Comparison of ENCODE assay signal across 8 cellular contexts in genomic region chr2:24357767-24358166, GRCh38. TPM values are rescaled to one million over a fixed set of nuclear protein-coding genes. Genes with fewer than 3 reads are reported as not detected.
DNase-seq lines count a peak whose midpoint lies in the region; ATAC-seq and TF ChIP-seq lines count a peak whose summit lies in the region.
"Not testable (repeated sequence)": the region's sequence is repeated elsewhere in the genome, so short reads cannot be mapped to it uniquely, and the experiment has no call there.

No MANE protein-coding gene starts in this region.

- CTCF ChIA-PET in naive thymus-derived CD4-positive, alpha-beta T cell (lab: Charles Lee) = not testable (repeated sequence)

- TF ChIP-seq CTCF in OCI-LY3 (IDR thresholded peaks at IDR 0.05; ENCODE audit: low read depth, low read length); ascending aorta (IDR thresholded peaks at IDR 0.05); left ventricle myocardium inferior (IDR thresholded peaks at IDR 0.05; ENCODE audit: borderline replicate concordance): not testable (repeated sequence)

- H3K4me1 ChIP-seq in CD4-positive, CD25-positive, alpha-beta regulatory T cell (ENCODE audit: control insufficient read depth, insufficient read depth, low read length, poor library complexity, severe bottlenecking) = peaks cover 38% of the 10 kb centered on the region
- H3K4me1 ChIP-seq in OCI-LY3 (ENCODE audit: low read length) = peaks cover 44% of the 10 kb centered on the region
- H3K4me1 ChIP-seq in ascending aorta = peaks cover 0 to 16% of the 10 kb centered on the region in 2 donors
- peaks cover 66% of the 10 kb centered on the region for H3K4me1 ChIP-seq in left ventricle myocardium inferior
- H3K4me1 ChIP-seq in naive thymus-derived CD4-positive, alpha-beta T cell (ENCODE audit: control insufficient read depth in 2 of 2, insufficient read depth in 2 of 2, low read length in 2 of 2) = peaks cover 18 to 35% of the 10 kb centered on the region in 2 donors

- H3K9me3 Mint-ChIP-seq in CD4-positive, CD25-positive, alpha-beta regulatory T cell; activated CD4-positive, alpha-beta T cell treated with anti-CD3 and anti-CD28 coated beads, Interleukin-2, amount 10 ng/mL, durations not matched to agents 24 days and 14 days; naive thymus-derived CD4-positive, alpha-beta T cell; stimulated activated naive B cell treated with anti-CD40 and anti-IgM and Interleukin-4, amounts not matched to agents 10 μg/mL and 1 μg/mL and 100 μg/mL, for 72 hours: not testable (repeated sequence)

- peak overlapping the region; percentile 99; the same call in 1 of the 2 replicates for H3K4me2 ChIP-seq in OCI-LY3 (ENCODE audit: low read length)

- H3K36me3 ChIP-seq in CD4-positive, CD25-positive, alpha-beta regulatory T cell (ENCODE audit: control insufficient read depth, insufficient read depth, low read length); OCI-LY3 (replicated peaks; ENCODE audit: low read depth, low read length); ascending aorta; left ventricle myocardium inferior; naive thymus-derived CD4-positive, alpha-beta T cell (ENCODE audit: control insufficient read depth in 2 of 3, insufficient read depth in 3 of 3, low read length in 3 of 3): not testable (repeated sequence)

- not testable (repeated sequence) for H3K9ac ChIP-seq in OCI-LY3 (ENCODE audit: low read length)

- peak overlapping the region; percentile 98 for H3K4me3 ChIP-seq in CD4-positive, CD25-positive, alpha-beta regulatory T cell (ENCODE audit: low read depth, low read length)
- peak overlapping the region; percentile 35; the same call in 1 of the 2 replicates for H3K4me3 ChIP-seq in GM08714 (ENCODE audit: low read length)
- not testable (repeated sequence) for H3K4me3 ChIP-seq in OCI-LY3 (ENCODE audit: low read length); naive thymus-derived CD4-positive, alpha-beta T cell (ENCODE audit: low read length)
- peak overlapping the region in 1 of 2 donors; percentile 90 for H3K4me3 ChIP-seq in ascending aorta
- peak overlapping the region; percentile 93 for H3K4me3 ChIP-seq in left ventricle myocardium inferior

- H3K27me3 Mint-ChIP-seq in CD4-positive, CD25-positive, alpha-beta regulatory T cell; activated CD4-positive, alpha-beta T cell treated with anti-CD3 and anti-CD28 coated beads, Interleukin-2, amount 10 ng/mL, durations not matched to agents 24 days and 14 days; naive thymus-derived CD4-positive, alpha-beta T cell; stimulated activated naive B cell treated with anti-CD40 and anti-IgM and Interleukin-4, amounts not matched to agents 10 μg/mL and 1 μg/mL and 100 μg/mL, for 72 hours: not testable (repeated sequence)

- intact Hi-C loops in activated CD4-positive, alpha-beta T cell treated with anti-CD3 and anti-CD28 coated beads, Interleukin-2, amount 10 ng/mL, durations not matched to agents 24 days and 14 days (cut with micrococcal nuclease) = loop anchor here (5.0 kb wide), 2 partner anchors 280 to 430 kb away; partner anchors contain the start of genes ATAD2B and SF3B6
- intact Hi-C loops in ascending aorta (cut with DNase I) = loop anchor here (5.0 kb wide), 1 partner anchor 55 kb away; no protein-coding TSS in a partner anchor
- intact Hi-C loops in left ventricle myocardium inferior (cut with micrococcal nuclease) = not testable (repeated sequence)
- intact Hi-C loops in naive thymus-derived CD4-positive, alpha-beta T cell (cut with micrococcal nuclease) = loop anchor here in 1 of 2 donors (10.0 kb wide), 1 partner anchor 53 kb away; no protein-coding TSS in a partner anchor

- peaks cover 41% of the 10 kb centered on the region for H4K20me1 ChIP-seq in OCI-LY3 (ENCODE audit: insufficient read depth, low read length)

- H3K36me3 Mint-ChIP-seq in CD4-positive, CD25-positive, alpha-beta regulatory T cell; activated CD4-positive, alpha-beta T cell treated with anti-CD3 and anti-CD28 coated beads, Interleukin-2, amount 10 ng/mL, durations not matched to agents 24 days and 14 days (ENCODE audit: low read depth): not testable (repeated sequence)
- peaks cover 0 to 14% (median 5%) of the 10 kb centered on the region in 5 donors for H3K36me3 Mint-ChIP-seq in naive thymus-derived CD4-positive, alpha-beta T cell
- peaks cover 16 to 23% of the 10 kb centered on the region in 2 donors for H3K36me3 Mint-ChIP-seq in stimulated activated naive B cell treated with anti-CD40 and anti-IgM and Interleukin-4, amounts not matched to agents 10 μg/mL and 1 μg/mL and 100 μg/mL, for 72 hours

- H3K79me2 ChIP-seq in OCI-LY3 (ENCODE audit: low read length) = peaks cover 74% of the 10 kb centered on the region

- H2AFZ ChIP-seq in OCI-LY3 (ENCODE audit: low read depth, low read length) = not testable (repeated sequence)

- not testable (repeated sequence) for H3K9me3 ChIP-seq in CD4-positive, CD25-positive, alpha-beta regulatory T cell (ENCODE audit: control insufficient read depth in 2 of 2, low read length in 2 of 2); OCI-LY3 (ENCODE audit: insufficient read depth, low read length); ascending aorta; left ventricle myocardium inferior (replicated peaks); naive thymus-derived CD4-positive, alpha-beta T cell (ENCODE audit: control insufficient read depth in 2 of 3, low read length in 3 of 3)

- H3K4me3 Mint-ChIP-seq in CD4-positive, CD25-positive, alpha-beta regulatory T cell = peak overlapping the region; percentile 25 to 96 (median 93)
- peak overlapping the region; percentile 41 for H3K4me3 Mint-ChIP-seq in activated CD4-positive, alpha-beta T cell treated with anti-CD3 and anti-CD28 coated beads, Interleukin-2, amount 10 ng/mL, durations not matched to agents 24 days and 14 days
- peak overlapping the region; percentile 41 to 98 (median 90) for H3K4me3 Mint-ChIP-seq in naive thymus-derived CD4-positive, alpha-beta T cell
- peak overlapping the region; percentile 70 to 76 for H3K4me3 Mint-ChIP-seq in stimulated activated naive B cell treated with anti-CD40 and anti-IgM and Interleukin-4, amounts not matched to agents 10 μg/mL and 1 μg/mL and 100 μg/mL, for 72 hours

- POLR2A ChIA-PET in naive thymus-derived CD4-positive, alpha-beta T cell (lab: Charles Lee) = interaction anchor here (1.3 kb wide), 1 partner anchor 435 kb away, joined by 4 read pairs; no protein-coding TSS in a partner anchor

- not testable (repeated sequence) for H3K27me3 ChIP-seq in CD4-positive, CD25-positive, alpha-beta regulatory T cell (ENCODE audit: control insufficient read depth, insufficient read depth, low read length); OCI-LY3 (ENCODE audit: low read depth, low read length); ascending aorta; left ventricle myocardium inferior (ENCODE audit: low read depth); naive thymus-derived CD4-positive, alpha-beta T cell (ENCODE audit: control insufficient read depth in 2 of 2, insufficient read depth in 2 of 2, low read length in 2 of 2)

- not testable (repeated sequence) for H3K27ac Mint-ChIP-seq in CD4-positive, CD25-positive, alpha-beta regulatory T cell; activated CD4-positive, alpha-beta T cell treated with anti-CD3 and anti-CD28 coated beads, Interleukin-2, amount 10 ng/mL, durations not matched to agents 24 days and 14 days
- H3K27ac Mint-ChIP-seq in naive thymus-derived CD4-positive, alpha-beta T cell = peak overlapping the region in 4 of 9 donors; percentile 28 to 95 (median 73)
- H3K27ac Mint-ChIP-seq in stimulated activated naive B cell treated with anti-CD40 and anti-IgM and Interleukin-4, amounts not matched to agents 10 μg/mL and 1 μg/mL and 100 μg/mL, for 72 hours = peak overlapping the region; percentile 77

- not testable (repeated sequence) for H3K27ac ChIP-seq in CD4-positive, CD25-positive, alpha-beta regulatory T cell (ENCODE audit: insufficient read depth, low read length, poor library complexity, severe bottlenecking); OCI-LY3 (ENCODE audit: low read length); naive thymus-derived CD4-positive, alpha-beta T cell (ENCODE audit: low read depth, low read length)
- H3K27ac ChIP-seq in ascending aorta (peak overlapping the region; percentile 4 to 12), left ventricle myocardium inferior (replicated peaks) (peak overlapping the region; percentile 99)

- DNase-seq in CD4-positive, CD25-positive, alpha-beta regulatory T cell; activated CD4-positive, alpha-beta T cell treated with anti-CD3 and anti-CD28 coated beads, Interleukin-2, amount 10 ng/mL, durations not matched to agents 24 days and 14 days; ascending aorta (ENCODE audit: low spot score in 2 of 2); left ventricle myocardium inferior; naive thymus-derived CD4-positive, alpha-beta T cell; stimulated activated naive B cell treated with anti-CD40 and anti-IgM and Interleukin-4, amounts not matched to agents 10 μg/mL and 1 μg/mL and 100 μg/mL, for 72 hours: not testable (repeated sequence)

- not testable (repeated sequence) for ATAC-seq in CD4-positive, CD25-positive, alpha-beta regulatory T cell (ENCODE audit: low read depth in 2 of 2); naive thymus-derived CD4-positive, alpha-beta T cell; stimulated activated naive B cell treated with anti-CD40 and anti-IgM and Interleukin-4, amounts not matched to agents 10 μg/mL and 1 μg/mL and 100 μg/mL, for 72 hours (replicated peaks)

- H3K4me1 Mint-ChIP-seq in CD4-positive, CD25-positive, alpha-beta regulatory T cell = peaks cover 25 to 68% (median 45%) of the 10 kb centered on the region in 4 donors
- peaks cover 29% of the 10 kb centered on the region for H3K4me1 Mint-ChIP-seq in activated CD4-positive, alpha-beta T cell treated with anti-CD3 and anti-CD28 coated beads, Interleukin-2, amount 10 ng/mL, durations not matched to agents 24 days and 14 days
- peaks cover 37 to 70% (median 53%) of the 10 kb centered on the region in 7 donors for H3K4me1 Mint-ChIP-seq in naive thymus-derived CD4-positive, alpha-beta T cell
- H3K4me1 Mint-ChIP-seq in stimulated activated naive B cell treated with anti-CD40 and anti-IgM and Interleukin-4, amounts not matched to agents 10 μg/mL and 1 μg/mL and 100 μg/mL, for 72 hours = peaks cover 38 to 59% of the 10 kb centered on the region in 2 donors

RNA-seq across cellular contexts. Expression of gene ITSN2, which starts 2.6 kb away (rescaled TPM):
- 115 TPM for total RNA-seq in CD4-positive, CD25-positive, alpha-beta regulatory T cell
- 10 to 100 TPM; 54.0 to 59.6 (median 57.9) TPM for polyA plus RNA-seq in CD4-positive, CD25-positive, alpha-beta regulatory T cell
- total RNA-seq in activated CD4-positive, alpha-beta T cell treated with anti-CD3 and anti-CD28 coated beads, Interleukin-2, amount 10 ng/mL, durations not matched to agents 24 days and 14 days = 53.0 and 55.7 TPM in 2 replicates
- total RNA-seq in ascending aorta (70.0 TPM), left ventricle myocardium inferior (24.4 TPM)
- 100 to 1,000 TPM in 3 of 5 experiments, 10 to 100 TPM in 2; 79.2 to 133 (median 106) TPM for total RNA-seq in naive thymus-derived CD4-positive, alpha-beta T cell
- polyA plus RNA-seq in naive thymus-derived CD4-positive, alpha-beta T cell = 10 to 100 TPM; 53.0 to 70.8 TPM

Comparison
In these comparisons a context has a peak if more than half of its experiments do, and no peak if none do; other contexts are left out.
1. H3K4me3 Mint-ChIP-seq: peak in every context shown above with its lines; median percentile 93 in CD4-positive, CD25-positive, alpha-beta regulatory T cell; 90 in naive thymus-derived CD4-positive, alpha-beta T cell; 73 in stimulated activated naive B cell treated with anti-CD40 and anti-IgM and Interleukin-4, amounts not matched to agents 10 μg/mL and 1 μg/mL and 100 μg/mL, for 72 hours; 41 in activated CD4-positive, alpha-beta T cell treated with anti-CD3 and anti-CD28 coated beads, Interleukin-2, amount 10 ng/mL, durations not matched to agents 24 days and 14 days.